8 cellular contexts compared by ENCODE assay signal in genomic region chr1:83905315-83905907, GRCh38.
DNase-seq lines count a peak whose midpoint lies in the region; ATAC-seq and TF ChIP-seq lines count a peak whose summit lies in the region.

No MANE protein-coding gene starts in this region.

- no peak overlapping the region for H4K8ac ChIP-seq in H9 (replicated peaks; ENCODE audit: insufficient read length, low read depth, low read length)

- H3K14ac ChIP-seq in H9 (ENCODE audit: insufficient read depth, low read length): no peak overlapping the region

- WGBS in H9 (ENCODE audit: extremely low coverage, insufficient read length, low lambda C conversion rate): no CpG with 5 or more reads among the region's 3 CpGs

- H3K9me3 Mint-ChIP-seq in H9: no peaks in the 10 kb centered on the region

- H4K20me1 ChIP-seq in H9 (ENCODE audit: control insufficient read depth, insufficient read depth, insufficient read length): no peaks in the 10 kb centered on the region

- H3K56ac ChIP-seq in H9 (ENCODE audit: insufficient read length, low read depth, low read length): no peak overlapping the region

- H2AK5ac ChIP-seq in H9 (ENCODE audit: insufficient read length, low read length): no peak overlapping the region

- no peak overlapping the region for H3K23ac ChIP-seq in H9 (ENCODE audit: insufficient read length, low read depth, low read length)

- no peak overlapping the region for H3K4ac ChIP-seq in H9 (ENCODE audit: low read depth, low read length)

- no peaks in the 10 kb centered on the region for H3K36me3 Mint-ChIP-seq in H9 (ENCODE audit: insufficient read depth in 1 of 3, low read depth in 3 of 3)

- no peaks in the 10 kb centered on the region for H3K9me3 ChIP-seq in H9 (ENCODE audit: control insufficient read depth, low read depth, low read length)

- no peak overlapping the region for H3K4me2 ChIP-seq in H9 (ENCODE audit: insufficient read depth, insufficient read length, low read length)

- no peak overlapping the region for H2BK120ac ChIP-seq in H9 (ENCODE audit: low read depth, low read length, poor library complexity, severe bottlenecking)

- no peaks in the 10 kb centered on the region for H3K4me1 ChIP-seq in H9 (ENCODE audit: insufficient read depth, low read length)

- H3K27ac ChIP-seq in H9 (ENCODE audit: insufficient read length, low read depth, low read length): no peak overlapping the region

- no peak overlapping the region for H2AFZ ChIP-seq in H9 (ENCODE audit: low read length)

- peaks cover 2 to 3% of the 10 kb centered on the region in 2 experiments; a peak in 1 of 4 replicates for H3K4me1 Mint-ChIP-seq in H9

- no peaks in the 10 kb centered on the region for H3K79me2 ChIP-seq in H9 (ENCODE audit: insufficient read depth, low read length)

- no peak overlapping the region for H2BK5ac ChIP-seq in H9 (ENCODE audit: insufficient read length, low read length)

- TF ChIP-seq CTCF in H9 (conservative IDR thresholded peaks at IDR 0.05): peak; percentile 85

- no peak overlapping the region for H3K18ac ChIP-seq in H9 (ENCODE audit: insufficient read length, low read depth, low read length)

- no peaks in the 10 kb centered on the region for H3K27me3 ChIP-seq in H9 (ENCODE audit: insufficient read depth, low read length)

- no peak overlapping the region for H3K27ac Mint-ChIP-seq in H9

- no peak overlapping the region for H4K5ac ChIP-seq in H9 (ENCODE audit: insufficient read length, low read depth, low read length)

- no peak overlapping the region for H2BK12ac ChIP-seq in H9 (ENCODE audit: insufficient read length, low read depth, low read length)

- H3K79me1 ChIP-seq in H9 (ENCODE audit: insufficient read depth, low read depth, low read length, poor library complexity, severe bottlenecking): no peaks in the 10 kb centered on the region

- no peak overlapping the region for H3T11ph ChIP-seq in H9 (ENCODE audit: low read length)

- H3K23me2 ChIP-seq in H9 (ENCODE audit: insufficient read length, low read depth, low read length, poor library complexity, severe bottlenecking): no peaks in the 10 kb centered on the region

- H3K4me3 Mint-ChIP-seq in H9: no peak overlapping the region

- DNase-seq in COR-L47 (lab: John Stamatoyannopoulos, UW) (peak; percentile 6), H9 (no peak), RPMI8226 (peak; percentile 2), fibroblast of peridontal ligament (ENCODE audit: extremely low read depth) (peak; percentile 58), UCSD-AML1 (lab: John Stamatoyannopoulos, UW; ENCODE audit: unreplicated experiment) (no peak)

- no peak overlapping the region for H2BK15ac ChIP-seq in H9 (ENCODE audit: low read depth, low read length)

- no peaks in the 10 kb centered on the region for H3K27me3 Mint-ChIP-seq in H9 (ENCODE audit: low read depth)

- H2BK20ac ChIP-seq in H9 (ENCODE audit: low read depth, low read length, poor library complexity, severe bottlenecking): no peak overlapping the region

- no peak overlapping the region for H3K9ac ChIP-seq in H9 (ENCODE audit: extremely low read depth, insufficient read length, low read length)

- ATAC-seq in HG03175 (IDR thresholded peaks at IDR 0.05; ENCODE audit: unreplicated experiment): no peak
- ATAC-seq in HG02678 (IDR thresholded peaks at IDR 0.05; ENCODE audit: unreplicated experiment): no peak
- no peak for ATAC-seq in HG03196 (IDR thresholded peaks at IDR 0.05; ENCODE audit: unreplicated experiment)

- no peak overlapping the region for H4K91ac ChIP-seq in H9 (ENCODE audit: insufficient read length, low read depth, low read length)

Comparison
In these comparisons a context has a peak if more than half of its experiments do, and no peak if none do; other contexts are left out.
1. DNase-seq: peak in COR-L47 (single experiment), RPMI8226 (single experiment) and fibroblast of peridontal ligament (single experiment); none in H9 (single experiment) and UCSD-AML1 (single experiment).